ENCODE assay signal across 9 cellular contexts in the genomic region with DNA sequence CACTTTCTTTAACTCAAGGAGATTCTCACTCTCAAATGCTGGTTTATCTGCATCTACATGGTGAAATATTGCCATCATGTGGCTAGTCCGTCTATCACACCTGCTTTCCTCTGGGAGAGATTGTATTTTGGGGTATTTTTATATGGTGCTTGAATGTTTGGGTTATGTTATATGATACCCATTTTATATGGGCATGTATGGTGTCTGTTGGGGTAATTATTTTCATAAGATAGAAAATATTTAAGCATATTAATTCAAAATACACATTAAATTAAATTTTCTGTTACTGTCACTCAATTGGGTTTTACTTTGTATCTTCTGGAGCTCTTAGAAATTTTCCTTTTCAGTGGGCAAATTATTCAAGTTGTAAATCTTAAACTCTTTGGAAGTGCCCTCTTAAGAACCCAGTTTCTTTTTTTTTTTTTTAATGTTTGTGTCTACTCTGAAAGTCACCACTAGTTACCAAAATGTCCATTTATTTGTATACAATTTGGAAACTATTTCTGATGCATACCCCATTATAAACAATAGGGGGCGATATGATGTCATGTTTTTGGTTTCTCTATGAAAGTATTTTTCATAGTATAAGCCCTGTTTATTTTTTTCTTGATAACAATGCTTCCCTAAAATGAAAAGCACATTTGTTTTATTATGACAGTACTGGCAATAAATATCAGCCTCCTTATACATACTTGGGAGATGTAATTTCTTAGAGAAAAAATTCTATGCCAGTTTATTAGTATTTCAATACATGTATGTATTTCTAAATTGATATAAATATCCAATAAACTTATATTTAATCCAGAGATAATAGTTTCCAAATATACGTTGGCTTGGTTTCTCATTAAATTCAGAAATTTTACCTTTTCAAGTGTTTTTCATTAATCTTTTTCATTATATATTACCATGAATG. TPM values are rescaled to one million over a fixed set of nuclear protein-coding genes. Genes with fewer than 3 reads are reported as not detected.
DNase-seq lines count a peak whose midpoint lies in the region; ATAC-seq, FAIRE-seq and TF ChIP-seq lines count a peak whose summit lies in the region.
"Had no signal": no experiment of that assay in that cellular context is flagged by ENCODE, and none has a peak within 500 bp of the region (broad histone marks: within the 10 kb centered on the region; RNA-seq: fewer than 3 reads in every experiment).

No MANE protein-coding gene starts in this region.

- H3K36me3 ChIP-seq in SK-N-SH (replicated peaks in 1 of 2; ENCODE audit: control insufficient read depth in 1 of 2, insufficient read depth in 2 of 2, low read length in 1 of 2) (no peaks in the 10 kb centered on the region), small intestine (ENCODE audit: control insufficient read depth in 2 of 2, insufficient read depth in 2 of 2, low read length in 2 of 2) (no peaks in the 10 kb centered on the region)

- DNase-seq in ACHN (peak; percentile 54), GM04504 (ENCODE audit: low read depth) (peak; percentile 32), HEK293T (ENCODE audit: extremely low spot score) (peak; percentile 21), M059J (ENCODE audit: low read depth) (peak; percentile 49), SK-N-SH (peak; percentile 16), fibroblast of the conjunctiva (ENCODE audit: low read depth) (peak; percentile 38), small intestine (peak; percentile 28)
- no peak for DNase-seq in stimulated activated effector memory CD8-positive, alpha-beta T cell treated with anti-CD3 and anti-CD28 coated beads, Interleukin-12 subunit alpha, Interleukin-12 subunit beta, amount 100 ng/mL, for 72 hours (ENCODE audit: low spot score in 2 of 2)

- H3K4me3 ChIP-seq in SK-N-SH (ENCODE audit: low read depth in 2 of 2, low read length in 1 of 2) (no peak overlapping the region; a peak in 1 of 4 replicates), small intestine (ENCODE audit: low read depth in 1 of 2, low read length in 2 of 2) (no peak overlapping the region)
- H3K4me3 ChIP-seq: mucosa of descending colon had no signal

- no peaks in the 10 kb centered on the region for H3K36me3 Mint-ChIP-seq in stimulated activated effector memory CD8-positive, alpha-beta T cell treated with anti-CD3 and anti-CD28 coated beads, Interleukin-12 subunit alpha, Interleukin-12 subunit beta, amount 100 ng/mL, for 72 hours

- peaks cover 3% of the 10 kb centered on the region for H3F3A ChIP-seq in SK-N-SH (replicated peaks; ENCODE audit: insufficient read depth)

- no peaks in the 10 kb centered on the region for H3K79me2 ChIP-seq in SK-N-SH (ENCODE audit: insufficient read depth)

- WGBS in SK-N-SH (ENCODE audit: low lambda C conversion rate): 0% methylated on average over 3 of the region's 3 CpGs
- 15 to 24% (median 19%) methylated on average over 3 of the region's 3 CpGs for WGBS in small intestine, 3 donors

- H3K27ac ChIP-seq in SK-N-SH (ENCODE audit: low read depth in 2 of 2, low read length in 1 of 2) (no peak overlapping the region), small intestine (ENCODE audit: low read depth in 1 of 2, low read length in 1 of 2) (no peak overlapping the region)

- H3K4me3 Mint-ChIP-seq in stimulated activated effector memory CD8-positive, alpha-beta T cell treated with anti-CD3 and anti-CD28 coated beads, Interleukin-12 subunit alpha, Interleukin-12 subunit beta, amount 100 ng/mL, for 72 hours: no peak overlapping the region

- no peak for ATAC-seq in stimulated activated effector memory CD8-positive, alpha-beta T cell treated with anti-CD3 and anti-CD28 coated beads, Interleukin-12 subunit alpha, Interleukin-12 subunit beta, amount 100 ng/mL, for 72 hours
- ATAC-seq: mucosa of descending colon had no signal

- no peaks in the 10 kb centered on the region for H3K9me2 ChIP-seq in SK-N-SH

- H3K27me3 ChIP-seq in SK-N-SH (ENCODE audit: insufficient read depth) (no peaks in the 10 kb centered on the region; the same call in 1 of the 2 replicates), small intestine (ENCODE audit: control insufficient read depth in 2 of 2, insufficient read depth in 2 of 2, low read length in 2 of 2) (no peaks in the 10 kb centered on the region)

- in situ Hi-C loops in ACHN (cut with HindIII; ENCODE audit: low pct_ligation_motif_present, low pct_unique_long_range_greater_than_20kb, low sequenced_read_pairs): no loop called here

- TF ChIP-seq RAD21 in SK-N-SH (IDR thresholded peaks at IDR 0.05; ENCODE audit: low read length): peak; percentile 69

- H3K9ac ChIP-seq in SK-N-SH: no peak overlapping the region

- POLR2A ChIA-PET in HEK293T (lab: Yijun Ruan, JAX): no interaction called here
- POLR2A ChIA-PET in SK-N-SH (lab: Yijun Ruan, JAX): no interaction called here

- no peak overlapping the region; the same call in 1 of the 2 replicates for H2AFZ ChIP-seq in SK-N-SH (ENCODE audit: low read depth)

- CTCF ChIA-PET in HEK293T (lab: Yijun Ruan, JAX): interaction anchor here (0.6 to 0.7 kb wide), 2 partner anchors 9 to 192 kb away, joined by 5 to 6 read pairs; no protein-coding TSS in a partner anchor
- CTCF ChIA-PET in SK-N-SH (lab: Yijun Ruan, JAX): interaction anchor here (0.7 to 1.7 kb wide), 9 partner anchors 12 to 751 kb away, joined by 3 to 12 read pairs (median 4); no protein-coding TSS in a partner anchor

- FAIRE-seq in small intestine (lab: Jason Lieb, UNC): peak; percentile 41

- H3K9me3 ChIP-seq in SK-N-SH: no peaks in the 10 kb centered on the region
- H3K9me3 ChIP-seq in small intestine (ENCODE audit: control insufficient read depth, low read depth): no peaks in the 10 kb centered on the region
- H3K9me3 ChIP-seq: mucosa of descending colon had no signal

- H3K9me3 Mint-ChIP-seq in stimulated activated effector memory CD8-positive, alpha-beta T cell treated with anti-CD3 and anti-CD28 coated beads, Interleukin-12 subunit alpha, Interleukin-12 subunit beta, amount 100 ng/mL, for 72 hours: no peaks in the 10 kb centered on the region

- no peaks in the 10 kb centered on the region for H3K4me1 ChIP-seq in SK-N-SH (ENCODE audit: control insufficient read depth in 1 of 2, insufficient read depth in 2 of 2, low read depth in 1 of 2, low read length in 1 of 2)
- no peaks in the 10 kb centered on the region for H3K4me1 ChIP-seq in small intestine (ENCODE audit: control insufficient read depth in 2 of 2, insufficient read depth in 1 of 2, low read depth in 1 of 2, low read length in 1 of 2)

- no peak for TF ChIP-seq EP300 in SK-N-SH (IDR thresholded peaks at IDR 0.05; ENCODE audit: borderline replicate concordance in 1 of 2, low read depth in 1 of 2, low read length in 1 of 2)

- H4K20me1 ChIP-seq in SK-N-SH (ENCODE audit: insufficient read depth): no peaks in the 10 kb centered on the region

- H3K4me1 Mint-ChIP-seq in stimulated activated effector memory CD8-positive, alpha-beta T cell treated with anti-CD3 and anti-CD28 coated beads, Interleukin-12 subunit alpha, Interleukin-12 subunit beta, amount 100 ng/mL, for 72 hours: no peaks in the 10 kb centered on the region

- TF ChIP-seq CTCF in SK-N-SH (IDR thresholded peaks at IDR 0.05): peak; percentile 69

- no peak overlapping the region for H3K27ac Mint-ChIP-seq in stimulated activated effector memory CD8-positive, alpha-beta T cell treated with anti-CD3 and anti-CD28 coated beads, Interleukin-12 subunit alpha, Interleukin-12 subunit beta, amount 100 ng/mL, for 72 hours

- H3K4me2 ChIP-seq in SK-N-SH: no peak overlapping the region

TF ChIP-seq in HEK293T, 16 proteins besides CTCF, POLR2A, EP300 and RAD21:
- peak; percentile 10; the same call in 1 of the 2 replicates for TF ChIP-seq ZNF384 (IDR thresholded peaks at IDR 0.05)
- TF ChIP-seq FOXA1 (IDR thresholded peaks at IDR 0.05): no peak
- no peak for TF ChIP-seq NFRKB (IDR thresholded peaks at IDR 0.05)

TF ChIP-seq in SK-N-SH, 30 proteins besides CTCF, POLR2A, EP300 and RAD21:
- TF ChIP-seq JUND (IDR thresholded peaks at IDR 0.05) (no peak), MEF2A (IDR thresholded peaks at IDR 0.05; ENCODE audit: borderline replicate concordance, low read depth) (no peak), SMC3 (IDR thresholded peaks at IDR 0.05; ENCODE audit: low read depth, low read length) (0 out of 2 replicates have a peak, but pooled peaks have one; percentile 21)

RNA-seq across cellular contexts. Expression of gene PLSCR5, which starts 36.1 kb away (rescaled TPM):
- not detected in 2 replicates for total RNA-seq in M059J (2014; rRNA removed; shearing (Covaris generic))
- polyA plus RNA-seq in SK-N-SH (2012; rRNA removed) (not detected in 2 replicates), small intestine (not detected)
- polyA plus RNA-seq in SK-N-SH (2012; cell fraction: cytosol; rRNA removed): not detected in 2 replicates
- polyA plus RNA-seq in SK-N-SH (2012; cell fraction: nucleus; rRNA removed): not detected in 2 replicates
- total RNA-seq: mucosa of descending colon had no signal

Comparison
In these comparisons a context has a peak if more than half of its experiments do, and no peak if none do; other contexts are left out.
1. DNase-seq: peak in ACHN (single experiment), GM04504 (single experiment), HEK293T (single experiment), M059J (single experiment), SK-N-SH (single experiment), fibroblast of the conjunctiva (single experiment) and small intestine (single experiment); none in stimulated activated effector memory CD8-positive, alpha-beta T cell treated with anti-CD3 and anti-CD28 coated beads, Interleukin-12 subunit alpha, Interleukin-12 subunit beta, amount 100 ng/mL, for 72 hours (0 of 2).